In the genomic region with DNA sequence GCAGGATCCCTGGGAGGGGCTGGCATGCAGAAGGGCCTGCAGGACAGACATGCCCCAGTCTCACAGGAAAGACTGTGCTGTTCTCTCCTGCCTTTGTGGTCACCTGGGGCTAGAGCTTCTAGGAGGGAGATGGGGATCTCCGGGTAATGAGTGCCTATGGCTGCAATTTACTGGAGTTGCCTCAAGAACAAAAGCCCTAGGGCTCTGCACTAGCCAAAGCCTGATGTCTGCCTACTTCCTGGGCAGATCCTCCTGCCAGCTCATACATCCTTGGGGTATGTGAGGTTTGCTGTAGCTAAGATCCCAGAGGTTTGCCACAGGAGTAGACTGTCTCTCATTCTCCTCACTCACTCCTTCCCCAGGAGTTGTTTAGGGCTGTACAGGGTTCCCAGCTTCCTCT, we compare ENCODE assay signal across 1 cellular context.
TF ChIP-seq lines count a peak whose summit lies in the region.

No MANE protein-coding gene starts in this region.

TF ChIP-seq in H1, 55 proteins besides CTCF, POLR2A, EP300 and RAD21:
- TF ChIP-seq SUZ12 (IDR thresholded peaks at IDR 0.05; ENCODE audit: low read length), result no peak
- TF ChIP-seq BACH1 (IDR thresholded peaks at IDR 0.05; ENCODE audit: low read length), result no peak
- no peak for TF ChIP-seq RNF2 (IDR thresholded peaks at IDR 0.05; ENCODE audit: borderline replicate concordance, low read depth, low read length, missing control alignments, poor library complexity, severe bottlenecking)
- TF ChIP-seq, protein P1, sequence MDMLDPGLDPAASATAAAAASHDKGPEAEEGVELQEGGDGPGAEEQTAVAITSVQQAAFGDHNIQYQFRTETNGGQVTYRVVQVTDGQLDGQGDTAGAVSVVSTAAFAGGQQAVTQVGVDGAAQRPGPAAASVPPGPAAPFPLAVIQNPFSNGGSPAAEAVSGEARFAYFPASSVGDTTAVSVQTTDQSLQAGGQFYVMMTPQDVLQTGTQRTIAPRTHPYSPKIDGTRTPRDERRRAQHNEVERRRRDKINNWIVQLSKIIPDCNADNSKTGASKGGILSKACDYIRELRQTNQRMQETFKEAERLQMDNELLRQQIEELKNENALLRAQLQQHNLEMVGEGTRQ (IDR thresholded peaks at IDR 0.05; ENCODE audit: low read length), result no peak
- TF ChIP-seq RXRA (IDR thresholded peaks at IDR 0.05; ENCODE audit: insufficient read depth, low read depth, low read length), result no peak
- TF ChIP-seq CHD1 (IDR thresholded peaks at IDR 0.05; ENCODE audit: low read depth, low read length), result no peak
- no peak for TF ChIP-seq GABPA (IDR thresholded peaks at IDR 0.05; ENCODE audit: borderline replicate concordance, insufficient read depth, low read length)
- TF ChIP-seq ATF3 (IDR thresholded peaks at IDR 0.05; ENCODE audit: insufficient read depth, low read depth, low read length), result no peak
- no peak for TF ChIP-seq TAF1 (IDR thresholded peaks at IDR 0.05; ENCODE audit: low read depth, low read length)
- no peak for TF ChIP-seq MAFK (IDR thresholded peaks at IDR 0.05; ENCODE audit: low read depth, low read length)
- no peak for TF ChIP-seq CHD7 (IDR thresholded peaks at IDR 0.05; ENCODE audit: insufficient replicate concordance, low read length)
- no peak for TF ChIP-seq ASH2L (IDR thresholded peaks at IDR 0.05; ENCODE audit: low read length)
- no peak for TF ChIP-seq JUN (IDR thresholded peaks at IDR 0.05; ENCODE audit: low read depth, low read length)
- TF ChIP-seq BCL11A (IDR thresholded peaks at IDR 0.05; ENCODE audit: low read depth in 2 of 2, low read length in 2 of 2), result no peak
- TF ChIP-seq TCF12 (IDR thresholded peaks at IDR 0.05; ENCODE audit: low read depth, low read length), result no peak
- TF ChIP-seq CBX5 (IDR thresholded peaks at IDR 0.05; ENCODE audit: low read depth, low read length), result no peak
- TF ChIP-seq TAF7 (optimal IDR thresholded peaks at IDR 0.05; ENCODE audit: borderline replicate concordance, low read depth, low read length), result no peak
- no peak for TF ChIP-seq SIN3A (conservative IDR thresholded peaks at IDR 0.05 in 1 of 2, IDR thresholded peaks at IDR 0.05 in 1 of 2; ENCODE audit: low read depth in 1 of 2, low read length in 2 of 2)
- no peak for TF ChIP-seq HDAC6 (IDR thresholded peaks at IDR 0.05; ENCODE audit: low read depth, low read length)
